ENCODE assay signal across 12 cellular contexts in the genomic region with DNA sequence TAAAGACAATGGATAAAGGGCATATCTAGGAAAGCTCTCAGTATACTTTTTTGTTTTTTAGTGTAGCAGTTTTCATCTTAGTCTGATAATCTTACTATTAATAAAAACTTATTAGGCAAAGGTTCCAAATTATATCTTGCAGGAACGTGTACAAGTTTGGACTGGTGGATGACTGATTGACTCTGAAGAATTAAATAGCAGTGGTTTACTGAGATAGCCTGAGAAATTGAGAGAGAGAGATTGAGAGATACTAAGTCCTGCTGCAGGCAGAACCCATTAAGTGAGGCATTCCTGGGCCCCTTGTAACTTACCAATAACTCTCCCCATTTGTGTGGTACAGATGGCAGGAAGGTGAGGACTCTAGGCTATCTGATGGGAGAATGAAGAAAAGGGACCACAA.
"Had no signal": no experiment of that assay in that cellular context is flagged by ENCODE, and none has a peak within 500 bp of the region (broad histone marks: within the 10 kb centered on the region; RNA-seq: fewer than 3 reads in every experiment).

No MANE protein-coding gene starts in this region.

- ATAC-seq: lower lobe of right lung; right cardiac atrium; stimulated activated naive B cell treated with anti-CD40 and anti-IgM and Interleukin-4, amounts not matched to agents 10 μg/mL and 1 μg/mL and 100 μg/mL, for 72 hours had no signal

- H3K27ac ChIP-seq: lower lobe of right lung, transverse colon, WERI-Rb-1 had no signal

- DNase-seq: activated CD4-positive, alpha-beta T cell treated with anti-CD3 and anti-CD28 coated beads for 48 hours; activated CD8-positive, alpha-beta memory T cell treated with anti-CD3 and anti-CD28 coated beads for 24 hours; activated naive CD4-positive, alpha-beta T cell treated with anti-CD3 and anti-CD28 coated beads, Interleukin-2, amount 50 U/mL, for 16 hours; effector memory CD4-positive, alpha-beta T cell; lower lobe of right lung; naive B cell; right cardiac atrium; stimulated activated CD4-positive, alpha-beta T cell treated with anti-CD3 and anti-CD28 coated beads, Interleukin-2, amount 100 ng/mL, for 24 hours; stimulated activated naive B cell treated with anti-CD40 and anti-IgM and Interleukin-4, amounts not matched to agents 10 μg/mL and 1 μg/mL and 100 μg/mL, for 72 hours; T-helper 1 cell; transverse colon; WERI-Rb-1 had no signal

- H3K36me3 ChIP-seq: lower lobe of right lung, transverse colon, WERI-Rb-1 had no signal

- H3K27me3 ChIP-seq: transverse colon had no signal

- H3K9me3 ChIP-seq: lower lobe of right lung, transverse colon had no signal

- H3K4me3 ChIP-seq: lower lobe of right lung, transverse colon had no signal
